Comparison of ENCODE assay signal across 1 cellular context in the genomic region with DNA sequence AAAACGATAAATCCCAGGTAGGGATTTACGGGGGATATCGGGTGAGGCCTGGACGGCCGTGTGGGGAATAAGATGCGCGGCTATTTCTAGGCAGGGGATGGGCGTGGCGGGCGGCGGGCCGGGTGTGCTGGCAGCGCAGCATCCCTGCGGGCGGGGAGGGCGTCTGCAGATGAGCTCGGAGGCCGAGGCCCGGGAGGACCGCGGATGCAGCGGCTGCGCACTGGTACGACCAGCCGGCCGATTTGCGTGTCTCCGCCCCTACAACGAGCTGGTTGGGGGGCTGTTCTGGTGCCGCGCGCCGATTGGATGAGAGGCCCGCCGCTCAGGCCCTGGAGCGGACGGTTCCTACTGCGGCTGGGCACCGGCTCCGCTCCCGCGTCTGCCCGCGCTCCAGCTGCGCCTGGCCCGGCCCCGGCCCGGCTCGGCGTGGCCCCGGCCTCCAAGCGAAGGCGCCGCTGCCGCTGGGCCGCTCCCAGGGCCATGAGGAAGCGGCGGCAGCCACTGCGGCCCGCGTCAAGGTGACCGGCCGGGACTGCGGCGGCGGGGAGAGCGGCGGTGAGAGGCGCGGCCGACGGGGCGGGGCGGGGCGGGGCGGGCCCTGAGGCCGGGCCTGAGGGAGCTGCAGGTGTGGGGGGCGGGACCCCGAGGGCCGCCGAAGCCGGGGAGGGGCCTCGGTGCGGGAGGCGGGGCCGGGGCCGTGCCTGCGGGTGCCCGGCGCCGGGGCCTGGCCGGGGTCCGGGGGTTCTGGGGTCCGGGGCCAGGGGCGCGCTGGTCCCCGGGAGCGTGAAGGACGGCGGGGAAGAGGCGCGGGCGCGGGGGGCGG.
A peak's percentile ranks its signal among the peaks of the same experiment; 100 is the strongest.
TF ChIP-seq lines count a peak whose summit lies in the region.

A gene with protein sequence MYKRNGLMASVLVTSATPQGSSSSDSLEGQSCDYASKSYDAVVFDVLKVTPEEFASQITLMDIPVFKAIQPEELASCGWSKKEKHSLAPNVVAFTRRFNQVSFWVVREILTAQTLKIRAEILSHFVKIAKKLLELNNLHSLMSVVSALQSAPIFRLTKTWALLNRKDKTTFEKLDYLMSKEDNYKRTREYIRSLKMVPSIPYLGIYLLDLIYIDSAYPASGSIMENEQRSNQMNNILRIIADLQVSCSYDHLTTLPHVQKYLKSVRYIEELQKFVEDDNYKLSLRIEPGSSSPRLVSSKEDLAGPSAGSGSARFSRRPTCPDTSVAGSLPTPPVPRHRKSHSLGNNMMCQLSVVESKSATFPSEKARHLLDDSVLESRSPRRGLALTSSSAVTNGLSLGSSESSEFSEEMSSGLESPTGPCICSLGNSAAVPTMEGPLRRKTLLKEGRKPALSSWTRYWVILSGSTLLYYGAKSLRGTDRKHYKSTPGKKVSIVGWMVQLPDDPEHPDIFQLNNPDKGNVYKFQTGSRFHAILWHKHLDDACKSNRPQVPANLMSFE (plus strand): TSS at position 325 of the 823 bp plus-strand sequence. CDS start 47,508 bp downstream, outside the sequence.

TF ChIP-seq in K562, 482 proteins besides CTCF, POLR2A, EP300 and RAD21 (continued from another document and continues in another):
- no peak for TF ChIP-seq ZKSCAN1 (IDR thresholded peaks at IDR 0.05; ENCODE audit: low read depth, low read length)
- no peak for TF ChIP-seq ZNF444 (CRISPR knock-in tag; IDR thresholded peaks at IDR 0.05)
- TF ChIP-seq RBFOX2 (IDR thresholded peaks at IDR 0.05; ENCODE audit: low read depth, low read length): peak; percentile 39
- no peak for TF ChIP-seq MTA3 (IDR thresholded peaks at IDR 0.05; ENCODE audit: borderline replicate concordance)
- no peak for TF ChIP-seq ZNF717 (CRISPR knock-in tag; IDR thresholded peaks at IDR 0.05)
- TF ChIP-seq, protein P1, sequence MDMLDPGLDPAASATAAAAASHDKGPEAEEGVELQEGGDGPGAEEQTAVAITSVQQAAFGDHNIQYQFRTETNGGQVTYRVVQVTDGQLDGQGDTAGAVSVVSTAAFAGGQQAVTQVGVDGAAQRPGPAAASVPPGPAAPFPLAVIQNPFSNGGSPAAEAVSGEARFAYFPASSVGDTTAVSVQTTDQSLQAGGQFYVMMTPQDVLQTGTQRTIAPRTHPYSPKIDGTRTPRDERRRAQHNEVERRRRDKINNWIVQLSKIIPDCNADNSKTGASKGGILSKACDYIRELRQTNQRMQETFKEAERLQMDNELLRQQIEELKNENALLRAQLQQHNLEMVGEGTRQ (CRISPR knock-in tag; IDR thresholded peaks at IDR 0.05): no peak
- peak; percentile 60 for TF ChIP-seq NFYB (IDR thresholded peaks at IDR 0.05; ENCODE audit: extremely low read depth, insufficient read length)
- TF ChIP-seq, protein P2, sequence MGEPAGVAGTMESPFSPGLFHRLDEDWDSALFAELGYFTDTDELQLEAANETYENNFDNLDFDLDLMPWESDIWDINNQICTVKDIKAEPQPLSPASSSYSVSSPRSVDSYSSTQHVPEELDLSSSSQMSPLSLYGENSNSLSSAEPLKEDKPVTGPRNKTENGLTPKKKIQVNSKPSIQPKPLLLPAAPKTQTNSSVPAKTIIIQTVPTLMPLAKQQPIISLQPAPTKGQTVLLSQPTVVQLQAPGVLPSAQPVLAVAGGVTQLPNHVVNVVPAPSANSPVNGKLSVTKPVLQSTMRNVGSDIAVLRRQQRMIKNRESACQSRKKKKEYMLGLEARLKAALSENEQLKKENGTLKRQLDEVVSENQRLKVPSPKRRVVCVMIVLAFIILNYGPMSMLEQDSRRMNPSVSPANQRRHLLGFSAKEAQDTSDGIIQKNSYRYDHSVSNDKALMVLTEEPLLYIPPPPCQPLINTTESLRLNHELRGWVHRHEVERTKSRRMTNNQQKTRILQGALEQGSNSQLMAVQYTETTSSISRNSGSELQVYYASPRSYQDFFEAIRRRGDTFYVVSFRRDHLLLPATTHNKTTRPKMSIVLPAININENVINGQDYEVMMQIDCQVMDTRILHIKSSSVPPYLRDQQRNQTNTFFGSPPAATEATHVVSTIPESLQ (CRISPR knock-in tag; IDR thresholded peaks at IDR 0.05): no peak
- TF ChIP-seq, protein P3, sequence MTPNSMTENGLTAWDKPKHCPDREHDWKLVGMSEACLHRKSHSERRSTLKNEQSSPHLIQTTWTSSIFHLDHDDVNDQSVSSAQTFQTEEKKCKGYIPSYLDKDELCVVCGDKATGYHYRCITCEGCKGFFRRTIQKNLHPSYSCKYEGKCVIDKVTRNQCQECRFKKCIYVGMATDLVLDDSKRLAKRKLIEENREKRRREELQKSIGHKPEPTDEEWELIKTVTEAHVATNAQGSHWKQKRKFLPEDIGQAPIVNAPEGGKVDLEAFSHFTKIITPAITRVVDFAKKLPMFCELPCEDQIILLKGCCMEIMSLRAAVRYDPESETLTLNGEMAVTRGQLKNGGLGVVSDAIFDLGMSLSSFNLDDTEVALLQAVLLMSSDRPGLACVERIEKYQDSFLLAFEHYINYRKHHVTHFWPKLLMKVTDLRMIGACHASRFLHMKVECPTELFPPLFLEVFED (CRISPR knock-in tag; conservative IDR thresholded peaks at IDR 0.05): no peak
- TF ChIP-seq, protein P4, sequence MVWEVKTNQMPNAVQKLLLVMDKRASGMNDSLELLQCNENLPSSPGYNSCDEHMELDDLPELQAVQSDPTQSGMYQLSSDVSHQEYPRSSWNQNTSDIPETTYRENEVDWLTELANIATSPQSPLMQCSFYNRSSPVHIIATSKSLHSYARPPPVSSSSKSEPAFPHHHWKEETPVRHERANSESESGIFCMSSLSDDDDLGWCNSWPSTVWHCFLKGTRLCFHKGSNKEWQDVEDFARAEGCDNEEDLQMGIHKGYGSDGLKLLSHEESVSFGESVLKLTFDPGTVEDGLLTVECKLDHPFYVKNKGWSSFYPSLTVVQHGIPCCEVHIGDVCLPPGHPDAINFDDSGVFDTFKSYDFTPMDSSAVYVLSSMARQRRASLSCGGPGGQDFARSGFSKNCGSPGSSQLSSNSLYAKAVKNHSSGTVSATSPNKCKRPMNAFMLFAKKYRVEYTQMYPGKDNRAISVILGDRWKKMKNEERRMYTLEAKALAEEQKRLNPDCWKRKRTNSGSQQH (CRISPR knock-in tag; IDR thresholded peaks at IDR 0.05): no peak
- TF ChIP-seq ZNF699 (CRISPR knock-in tag; IDR thresholded peaks at IDR 0.05; ENCODE audit: insufficient replicate concordance): no peak
- no peak for TF ChIP-seq BRD9 (IDR thresholded peaks at IDR 0.05; ENCODE audit: low read depth, partially characterized antibody)
- no peak for TF ChIP-seq SAP30 (IDR thresholded peaks at IDR 0.05; ENCODE audit: borderline replicate concordance, insufficient read depth, low read depth, low read length, poor library complexity, severe bottlenecking)
- TF ChIP-seq ZNF764 (CRISPR knock-in tag; IDR thresholded peaks at IDR 0.05; ENCODE audit: low read depth): 0 out of 2 replicates have a peak, but pooled peaks have one; percentile 7
- TF ChIP-seq, protein P5, sequence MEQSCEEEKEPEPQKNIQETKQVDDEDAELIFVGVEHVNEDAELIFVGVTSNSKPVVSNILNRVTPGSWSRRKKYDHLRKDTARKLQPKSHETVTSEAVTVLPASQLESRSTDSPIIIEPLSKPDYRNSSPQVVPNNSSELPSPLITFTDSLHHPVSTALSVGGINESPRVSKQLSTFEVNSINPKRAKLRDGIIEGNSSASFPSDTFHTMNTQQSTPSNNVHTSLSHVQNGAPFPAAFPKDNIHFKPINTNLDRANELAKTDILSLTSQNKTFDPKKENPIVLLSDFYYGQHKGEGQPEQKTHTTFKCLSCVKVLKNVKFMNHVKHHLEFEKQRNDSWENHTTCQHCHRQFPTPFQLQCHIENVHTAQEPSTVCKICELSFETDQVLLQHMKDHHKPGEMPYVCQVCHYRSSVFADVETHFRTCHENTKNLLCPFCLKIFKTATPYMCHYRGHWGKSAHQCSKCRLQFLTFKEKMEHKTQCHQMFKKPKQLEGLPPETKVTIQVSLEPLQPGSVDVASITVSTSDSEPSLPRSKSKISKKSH (CRISPR knock-in tag; IDR thresholded peaks at IDR 0.05): no peak
- TF ChIP-seq KDM2B (CRISPR knock-in tag; IDR thresholded peaks at IDR 0.05): no peak
- TF ChIP-seq, protein P6, sequence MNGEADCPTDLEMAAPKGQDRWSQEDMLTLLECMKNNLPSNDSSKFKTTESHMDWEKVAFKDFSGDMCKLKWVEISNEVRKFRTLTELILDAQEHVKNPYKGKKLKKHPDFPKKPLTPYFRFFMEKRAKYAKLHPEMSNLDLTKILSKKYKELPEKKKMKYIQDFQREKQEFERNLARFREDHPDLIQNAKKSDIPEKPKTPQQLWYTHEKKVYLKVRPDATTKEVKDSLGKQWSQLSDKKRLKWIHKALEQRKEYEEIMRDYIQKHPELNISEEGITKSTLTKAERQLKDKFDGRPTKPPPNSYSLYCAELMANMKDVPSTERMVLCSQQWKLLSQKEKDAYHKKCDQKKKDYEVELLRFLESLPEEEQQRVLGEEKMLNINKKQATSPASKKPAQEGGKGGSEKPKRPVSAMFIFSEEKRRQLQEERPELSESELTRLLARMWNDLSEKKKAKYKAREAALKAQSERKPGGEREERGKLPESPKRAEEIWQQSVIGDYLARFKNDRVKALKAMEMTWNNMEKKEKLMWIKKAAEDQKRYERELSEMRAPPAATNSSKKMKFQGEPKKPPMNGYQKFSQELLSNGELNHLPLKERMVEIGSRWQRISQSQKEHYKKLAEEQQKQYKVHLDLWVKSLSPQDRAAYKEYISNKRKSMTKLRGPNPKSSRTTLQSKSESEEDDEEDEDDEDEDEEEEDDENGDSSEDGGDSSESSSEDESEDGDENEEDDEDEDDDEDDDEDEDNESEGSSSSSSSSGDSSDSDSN (IDR thresholded peaks at IDR 0.05; ENCODE audit: borderline replicate concordance in 1 of 2, low read depth in 2 of 2, low read length in 2 of 2): peak in 1 of 2 experiments; percentile 70; a peak in 1 of 4 replicates
- no peak for TF ChIP-seq ZNF707 (CRISPR knock-in tag; conservative IDR thresholded peaks at IDR 0.05)
- TF ChIP-seq BCOR (IDR thresholded peaks at IDR 0.05): no peak
- TF ChIP-seq, protein P7, sequence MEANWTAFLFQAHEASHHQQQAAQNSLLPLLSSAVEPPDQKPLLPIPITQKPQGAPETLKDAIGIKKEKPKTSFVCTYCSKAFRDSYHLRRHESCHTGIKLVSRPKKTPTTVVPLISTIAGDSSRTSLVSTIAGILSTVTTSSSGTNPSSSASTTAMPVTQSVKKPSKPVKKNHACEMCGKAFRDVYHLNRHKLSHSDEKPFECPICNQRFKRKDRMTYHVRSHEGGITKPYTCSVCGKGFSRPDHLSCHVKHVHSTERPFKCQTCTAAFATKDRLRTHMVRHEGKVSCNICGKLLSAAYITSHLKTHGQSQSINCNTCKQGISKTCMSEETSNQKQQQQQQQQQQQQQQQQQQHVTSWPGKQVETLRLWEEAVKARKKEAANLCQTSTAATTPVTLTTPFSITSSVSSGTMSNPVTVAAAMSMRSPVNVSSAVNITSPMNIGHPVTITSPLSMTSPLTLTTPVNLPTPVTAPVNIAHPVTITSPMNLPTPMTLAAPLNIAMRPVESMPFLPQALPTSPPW (CRISPR knock-in tag; IDR thresholded peaks at IDR 0.05): peak; percentile 78
- TF ChIP-seq PHF20 (IDR thresholded peaks at IDR 0.05; ENCODE audit: partially characterized antibody): no peak
- no peak for TF ChIP-seq ZNF282 (CRISPR knock-in tag; IDR thresholded peaks at IDR 0.05)
- TF ChIP-seq SIX5 (IDR thresholded peaks at IDR 0.05; ENCODE audit: borderline replicate concordance in 1 of 2, insufficient read depth in 1 of 2, low read depth in 1 of 2, low read length in 2 of 2): no peak
- TF ChIP-seq, protein P8, sequence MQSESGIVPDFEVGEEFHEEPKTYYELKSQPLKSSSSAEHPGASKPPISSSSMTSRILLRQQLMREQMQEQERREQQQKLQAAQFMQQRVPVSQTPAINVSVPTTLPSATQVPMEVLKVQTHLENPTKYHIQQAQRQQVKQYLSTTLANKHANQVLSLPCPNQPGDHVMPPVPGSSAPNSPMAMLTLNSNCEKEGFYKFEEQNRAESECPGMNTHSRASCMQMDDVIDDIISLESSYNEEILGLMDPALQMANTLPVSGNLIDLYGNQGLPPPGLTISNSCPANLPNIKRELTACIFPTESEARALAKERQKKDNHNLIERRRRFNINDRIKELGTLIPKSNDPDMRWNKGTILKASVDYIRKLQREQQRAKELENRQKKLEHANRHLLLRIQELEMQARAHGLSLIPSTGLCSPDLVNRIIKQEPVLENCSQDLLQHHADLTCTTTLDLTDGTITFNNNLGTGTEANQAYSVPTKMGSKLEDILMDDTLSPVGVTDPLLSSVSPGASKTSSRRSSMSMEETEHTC (IDR thresholded peaks at IDR 0.05): no peak
- TF ChIP-seq LARP7 (IDR thresholded peaks at IDR 0.05): no peak
- no peak for TF ChIP-seq WHSC1 (IDR thresholded peaks at IDR 0.05; ENCODE audit: low read length)
- TF ChIP-seq NCOA6 (IDR thresholded peaks at IDR 0.05): no peak
- TF ChIP-seq NCOA4 (IDR thresholded peaks at IDR 0.05; ENCODE audit: partially characterized antibody): no peak
- TF ChIP-seq TBL1XR1 (IDR thresholded peaks at IDR 0.05; ENCODE audit: low read length in 2 of 2): no peak
- TF ChIP-seq ZNF408 (CRISPR knock-in tag; IDR thresholded peaks at IDR 0.05; ENCODE audit: low read depth): no peak
